Comparison of ENCODE assay signal across 30 cellular contexts in genomic region chr3:82143661-82144405, GRCh38.
DNase-seq lines count a peak whose midpoint lies in the region; ATAC-seq and TF ChIP-seq lines count a peak whose summit lies in the region.
"Had no signal": no experiment of that assay in that cellular context is flagged by ENCODE, and none has a peak within 500 bp of the region (broad histone marks: within the 10 kb centered on the region; RNA-seq: fewer than 3 reads in every experiment).

No MANE protein-coding gene starts in this region.

- H3K4me1 Mint-ChIP-seq in MCF 10A (ENCODE audit: insufficient read depth, unreplicated experiment): peaks cover 5% of the 10 kb centered on the region
- H3K4me1 Mint-ChIP-seq: IgD-negative memory B cell; naive thymus-derived CD4-positive, alpha-beta T cell had no signal

- H3K4me3 Mint-ChIP-seq in MCF 10A (ENCODE audit: unreplicated experiment): no peak overlapping the region
- H3K4me3 Mint-ChIP-seq: CD4-positive, alpha-beta T cell; IgD-negative memory B cell; naive thymus-derived CD4-positive, alpha-beta T cell had no signal

- no peaks in the 10 kb centered on the region for H3K36me3 Mint-ChIP-seq in MCF 10A (ENCODE audit: insufficient read depth, unreplicated experiment)
- H3K36me3 Mint-ChIP-seq: activated naive CD4-positive, alpha-beta T cell treated with anti-CD3 and anti-CD28 coated beads, Interleukin-2, amount 50 U/mL, for 72 hours; IgD-negative memory B cell; naive thymus-derived CD4-positive, alpha-beta T cell had no signal

- H3K4me3 ChIP-seq in breast epithelium: no peak overlapping the region
- H3K4me3 ChIP-seq in RWPE2 (ENCODE audit: severe bottlenecking): no peak overlapping the region
- H3K4me3 ChIP-seq in esophagus squamous epithelium: no peak overlapping the region
- H3K4me3 ChIP-seq: colonic mucosa, psoas muscle, sigmoid colon, SJCRH30, tibial nerve had no signal

- no peaks in the 10 kb centered on the region for H3K9me3 Mint-ChIP-seq in MCF 10A (ENCODE audit: unreplicated experiment)
- H3K9me3 Mint-ChIP-seq: activated naive CD4-positive, alpha-beta T cell treated with anti-CD3 and anti-CD28 coated beads, Interleukin-2, amount 50 U/mL, for 72 hours; CD4-positive, alpha-beta T cell had no signal

- TF ChIP-seq CTCF in MCF 10A (IDR thresholded peaks at IDR 0.05; ENCODE audit: unreplicated experiment): no peak
- no peak for TF ChIP-seq CTCF in breast epithelium (IDR thresholded peaks at IDR 0.05)
- TF ChIP-seq CTCF in RWPE2 (IDR thresholded peaks at IDR 0.05; ENCODE audit: poor library complexity, severe bottlenecking): no peak
- no peak for TF ChIP-seq CTCF in esophagus squamous epithelium (IDR thresholded peaks at IDR 0.05)

- H3K27me3 Mint-ChIP-seq in MCF 10A (ENCODE audit: insufficient read depth, unreplicated experiment): no peaks in the 10 kb centered on the region
- H3K27me3 Mint-ChIP-seq: CD4-positive, alpha-beta T cell; IgD-negative memory B cell had no signal

- peak; percentile 78 for ATAC-seq in RWPE2 (ENCODE audit: low read depth)
- ATAC-seq: activated naive CD4-positive, alpha-beta T cell treated with anti-CD3 and anti-CD28 coated beads, Interleukin-2, amount 50 U/mL, for 72 hours; naive thymus-derived CD4-positive, alpha-beta T cell; psoas muscle had no signal

- POLR2A ChIA-PET in MCF 10A (lab: Yijun Ruan, JAX): no interaction called here

- TF ChIP-seq POLR2A in breast epithelium (IDR thresholded peaks at IDR 0.05) (no peak), esophagus squamous epithelium (IDR thresholded peaks at IDR 0.05) (no peak), erythroblast (IDR thresholded peaks at IDR 0.05; ENCODE audit: low read length) (no peak)

- BruUV-seq in MCF 10A (replicated peaks; lab: Mats Ljungman, UMichigan): no TSS peak

- H3K27ac ChIP-seq in breast epithelium (no peak overlapping the region), RWPE2 (ENCODE audit: poor library complexity, severe bottlenecking) (no peak overlapping the region), esophagus squamous epithelium (peak overlapping the region in 3 of 4 donors; percentile 51 to 79 (median 62))
- H3K27ac ChIP-seq: colonic mucosa, psoas muscle, sigmoid colon, SJCRH30, tibial nerve, WERI-Rb-1 had no signal

- CTCF ChIA-PET in MCF 10A (lab: Yijun Ruan, JAX): interaction anchor here (0.7 to 5.2 kb wide), 4 partner anchors 11 to 653 kb away, joined by 3 to 30 read pairs (median 4); no protein-coding TSS in a partner anchor

- H3K9me3 ChIP-seq in breast epithelium: peaks cover 6 to 7% of the 10 kb centered on the region in 2 donors
- no peaks in the 10 kb centered on the region for H3K9me3 ChIP-seq in RWPE2 (ENCODE audit: severe bottlenecking)
- H3K9me3 ChIP-seq in esophagus squamous epithelium: no peaks in the 10 kb centered on the region
- H3K9me3 ChIP-seq: colonic mucosa, psoas muscle, sigmoid colon, SJCRH30 had no signal

- peak; percentile 14 for DNase-seq in MCF 10A (ENCODE audit: unreplicated experiment)
- DNase-seq in breast epithelium (ENCODE audit: low spot score in 2 of 2): no peak
- DNase-seq in RWPE2 (ENCODE audit: low spot score): no peak
- DNase-seq in esophagus squamous epithelium (lab: John Stamatoyannopoulos, UW): no peak
- DNase-seq in erythroblast (lab: John Stamatoyannopoulos, UW): no peak
- DNase-seq in SK-N-DZ (ENCODE audit: low spot score): no peak
- DNase-seq in SW 1271 (lab: John Stamatoyannopoulos, UW): no peak
- no peak for DNase-seq in cerebellar cortex (ENCODE audit: low spot score)
- DNase-seq: activated CD4-positive, alpha-beta T cell treated with anti-CD3 and anti-CD28 coated beads for 48 hours; activated effector memory CD4-positive, alpha-beta T cell treated with Interleukin-2 at 50 U/mL for 16 hours; amygdala; CD4-positive, alpha-beta T cell; colonic mucosa; effector CD8-positive, alpha-beta T cell; kidney glomerular epithelial cell; naive thymus-derived CD4-positive, alpha-beta T cell; NCI-H1092; NCI-H187; NCI-H2171 treated with DMSO at 0.1 percent for 48 hours; NCI-H524 treated with DMSO at 0.1 percent for 48 hours; nucleus accumbens; psoas muscle; sigmoid colon; SJCRH30; stimulated activated CD4-positive, alpha-beta T cell treated with anti-CD3 and anti-CD28 coated beads, Interleukin-4, amount 100 ng/mL, for 24 hours; T1000; WERI-Rb-1 had no signal

- H3K27me3 ChIP-seq in breast epithelium (no peaks in the 10 kb centered on the region), RWPE2 (ENCODE audit: insufficient read depth, poor library complexity, severe bottlenecking) (no peaks in the 10 kb centered on the region), esophagus squamous epithelium (no peaks in the 10 kb centered on the region)
- H3K27me3 ChIP-seq: colonic mucosa, sigmoid colon, SJCRH30, tibial nerve had no signal

- intact Hi-C loops in MCF 10A (cut with micrococcal nuclease): no loop called here
- intact Hi-C loops in breast epithelium (cut with DNase I; ENCODE audit: low total_unique reads): no loop called here
- intact Hi-C loops in esophagus squamous epithelium (cut with DNase I): no loop called here

- H3K36me3 ChIP-seq in breast epithelium (no peaks in the 10 kb centered on the region), RWPE2 (ENCODE audit: low read depth) (no peaks in the 10 kb centered on the region), esophagus squamous epithelium (no peaks in the 10 kb centered on the region)
- H3K36me3 ChIP-seq: colonic mucosa, sigmoid colon, SJCRH30, tibial nerve, WERI-Rb-1 had no signal

- no peak overlapping the region for H3K27ac Mint-ChIP-seq in MCF 10A (ENCODE audit: low read depth, unreplicated experiment)
- H3K27ac Mint-ChIP-seq: activated naive CD4-positive, alpha-beta T cell treated with anti-CD3 and anti-CD28 coated beads, Interleukin-2, amount 50 U/mL, for 72 hours; CD4-positive, alpha-beta T cell; IgD-negative memory B cell; naive thymus-derived CD4-positive, alpha-beta T cell had no signal

- 40 to 47% methylated on average over 3 of the region's 3 CpGs for WGBS in esophagus squamous epithelium, 2 donors

- H3K4me1 ChIP-seq in breast epithelium (no peaks in the 10 kb centered on the region), RWPE2 (ENCODE audit: insufficient read depth, poor library complexity, severe bottlenecking) (peaks cover 7% of the 10 kb centered on the region), esophagus squamous epithelium (peaks cover 0 to 14% (median 7%) of the 10 kb centered on the region in 3 donors)
- H3K4me1 ChIP-seq: colonic mucosa, psoas muscle, sigmoid colon, SJCRH30, tibial nerve had no signal

Comparison
In these comparisons a context has a peak if more than half of its experiments do, and no peak if none do; other contexts are left out.
1. H3K27ac ChIP-seq: peak in esophagus squamous epithelium (3 of 4); none in breast epithelium (0 of 2) and RWPE2 (single experiment).